Comparison of ENCODE assay signal across 13 cellular contexts in the genomic region with DNA sequence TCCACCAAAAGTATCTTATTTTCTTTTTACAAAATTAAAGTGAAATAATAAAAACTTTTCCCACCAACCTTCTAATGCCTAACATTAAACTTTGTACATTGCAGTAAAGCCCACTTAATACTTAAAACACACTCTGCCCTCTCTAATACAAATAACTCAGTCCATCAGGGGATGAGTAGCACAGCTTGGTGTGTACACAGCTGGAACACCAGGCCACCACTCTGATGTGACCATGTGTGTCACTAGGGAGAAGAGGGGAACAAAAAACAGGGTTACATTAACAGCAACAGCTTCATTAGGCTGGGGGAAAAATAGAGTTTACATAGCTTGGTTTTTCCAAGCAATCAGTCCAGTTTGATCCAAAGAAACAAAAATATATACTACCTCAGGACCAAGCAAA.
"Had no signal": no experiment of that assay in that cellular context is flagged by ENCODE, and none has a peak within 500 bp of the region (broad histone marks: within the 10 kb centered on the region; RNA-seq: fewer than 3 reads in every experiment).

No MANE protein-coding gene starts in this region.

- H3K4me1 ChIP-seq: colonic mucosa, sigmoid colon, upper lobe of left lung had no signal

- H3K36me3 ChIP-seq: cardiac muscle cell, colonic mucosa, sigmoid colon, upper lobe of left lung had no signal

- H3K4me3 ChIP-seq: cardiac muscle cell, colonic mucosa, sigmoid colon, upper lobe of left lung had no signal

- DNase-seq: activated CD4-positive, alpha-beta T cell treated with anti-CD3 and anti-CD28 coated beads for 1 hour; activated CD4-positive, alpha-beta T cell treated with anti-CD3 and anti-CD28 coated beads, Interleukin-2, amount 50 U/mL, for 4 hours; activated naive CD4-positive, alpha-beta T cell treated with anti-CD3 and anti-CD28 coated beads, Interleukin-2, amount 50 U/mL, for 16 hours; colonic mucosa; islet precursor cell; mammary epithelial cell; sigmoid colon; stimulated activated CD4-positive, alpha-beta T cell treated with anti-CD3 and anti-CD28 coated beads, Interleukin-1b, Interleukin-23, amount 100 ng/mL, for 48 hours; stimulated activated naive CD8-positive, alpha-beta T cell treated with anti-CD3 and anti-CD28 coated beads, Interleukin-15, amount 100 ng/mL, for 72 hours; upper lobe of left lung had no signal

- H3K9me3 ChIP-seq: colonic mucosa, sigmoid colon, upper lobe of left lung had no signal

- H3K27ac ChIP-seq: cardiac muscle cell, colonic mucosa, sigmoid colon, upper lobe of left lung, VCaP had no signal

- H3K27me3 ChIP-seq: cardiac muscle cell, colonic mucosa, sigmoid colon, upper lobe of left lung had no signal

- ATAC-seq: left lobe of liver; stimulated activated naive CD8-positive, alpha-beta T cell treated with anti-CD3 and anti-CD28 coated beads, Interleukin-15, amount 100 ng/mL, for 72 hours had no signal
